1 cellular context compared by ENCODE assay signal in the genomic region with DNA sequence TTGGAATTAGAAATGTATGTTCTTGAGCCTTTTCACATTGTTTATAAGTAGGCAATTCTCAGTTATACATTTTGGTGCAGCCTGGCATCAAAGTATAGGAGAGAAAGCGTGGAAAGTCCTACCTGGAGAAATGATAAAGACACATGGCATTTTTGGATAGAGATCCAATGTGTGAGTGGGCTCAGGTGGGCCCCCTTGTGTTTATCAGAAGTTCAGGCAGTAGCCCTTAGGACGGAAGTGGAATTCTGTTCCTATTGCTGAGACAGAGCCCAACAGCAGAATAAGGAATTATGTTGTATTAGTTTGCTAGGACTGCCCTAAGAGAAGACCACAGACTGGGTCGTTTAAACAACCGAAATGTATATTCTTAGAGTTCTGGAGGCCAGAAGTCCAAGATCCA.
TF ChIP-seq lines count a peak whose summit lies in the region.

No MANE protein-coding gene starts in this region.

TF ChIP-seq in HCT116, 20 proteins besides CTCF, POLR2A, EP300 and RAD21:
- TF ChIP-seq ZFX (IDR thresholded peaks at IDR 0.05) (no peak), EGR1 (IDR thresholded peaks at IDR 0.05; ENCODE audit: low read depth) (no peak), POLR2AphosphoS5 (IDR thresholded peaks at IDR 0.05; ENCODE audit: low read depth, low read length) (no peak), EZH2 (IDR thresholded peaks at IDR 0.05) (no peak), ELF1 (IDR thresholded peaks at IDR 0.05; ENCODE audit: borderline replicate concordance, low read depth) (no peak), SIN3A (IDR thresholded peaks at IDR 0.05; ENCODE audit: low read depth) (no peak), CEBPB (IDR thresholded peaks at IDR 0.05; ENCODE audit: low read depth) (no peak), SP1 (IDR thresholded peaks at IDR 0.05; ENCODE audit: low read depth) (no peak), EZH2phosphoT487 (IDR thresholded peaks at IDR 0.05; ENCODE audit: borderline replicate concordance) (no peak), TCF7L2 (IDR thresholded peaks at IDR 0.05; ENCODE audit: borderline replicate concordance, extremely low read depth, insufficient read depth, insufficient read length) (no peak), ZNF274 (IDR thresholded peaks at IDR 0.05; ENCODE audit: low read depth, low read length) (no peak), FOSL1 (IDR thresholded peaks at IDR 0.05; ENCODE audit: low read depth) (no peak), CBX3 (IDR thresholded peaks at IDR 0.05; ENCODE audit: low read depth) (no peak)
- TF ChIP-seq, protein P1, sequence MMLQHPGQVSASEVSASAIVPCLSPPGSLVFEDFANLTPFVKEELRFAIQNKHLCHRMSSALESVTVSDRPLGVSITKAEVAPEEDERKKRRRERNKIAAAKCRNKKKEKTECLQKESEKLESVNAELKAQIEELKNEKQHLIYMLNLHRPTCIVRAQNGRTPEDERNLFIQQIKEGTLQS (IDR thresholded peaks at IDR 0.05), result no peak
- TF ChIP-seq, protein P2, sequence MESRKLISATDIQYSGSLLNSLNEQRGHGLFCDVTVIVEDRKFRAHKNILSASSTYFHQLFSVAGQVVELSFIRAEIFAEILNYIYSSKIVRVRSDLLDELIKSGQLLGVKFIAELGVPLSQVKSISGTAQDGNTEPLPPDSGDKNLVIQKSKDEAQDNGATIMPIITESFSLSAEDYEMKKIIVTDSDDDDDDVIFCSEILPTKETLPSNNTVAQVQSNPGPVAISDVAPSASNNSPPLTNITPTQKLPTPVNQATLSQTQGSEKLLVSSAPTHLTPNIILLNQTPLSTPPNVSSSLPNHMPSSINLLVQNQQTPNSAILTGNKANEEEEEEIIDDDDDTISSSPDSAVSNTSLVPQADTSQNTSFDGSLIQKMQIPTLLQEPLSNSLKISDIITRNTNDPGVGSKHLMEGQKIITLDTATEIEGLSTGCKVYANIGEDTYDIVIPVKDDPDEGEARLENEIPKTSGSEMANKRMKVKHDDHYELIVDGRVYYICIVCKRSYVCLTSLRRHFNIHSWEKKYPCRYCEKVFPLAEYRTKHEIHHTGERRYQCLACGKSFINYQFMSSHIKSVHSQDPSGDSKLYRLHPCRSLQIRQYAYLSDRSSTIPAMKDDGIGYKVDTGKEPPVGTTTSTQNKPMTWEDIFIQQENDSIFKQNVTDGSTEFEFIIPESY (IDR thresholded peaks at IDR 0.05; ENCODE audit: extremely low read depth, insufficient replicate concordance, low read length), result no peak
TF ChIP-seq in HCT116: peak in this region for 0.
